Comparison of ENCODE assay signal across 8 cellular contexts in genomic region chr1:59296358-59297256, GRCh38. TPM values are rescaled to one million over a fixed set of nuclear protein-coding genes. Genes with fewer than 3 reads are reported as not detected.
A peak's percentile ranks its signal among the peaks of the same experiment; 100 is the strongest.
DNase-seq lines count a peak whose midpoint lies in the region; ATAC-seq and TF ChIP-seq lines count a peak whose summit lies in the region.

Gene FGGY, plus strand, starts transcription at chr1:59297094. Its CDS starts 24,456 bp downstream, at chr1:59321550.

- peaks cover 4% of the 10 kb centered on the region for H3K9me3 Mint-ChIP-seq in activated T-helper 2 cell treated with anti-CD3 and anti-CD28 coated beads, Interferon-gamma antibody, Interleukin-2, Interleukin-4, amounts not matched to agents 10 μg/mL and 5 μg/mL and 100 μg/mL, durations not matched to agents 14 hours and 24 hours and 36 hours
- no peaks in the 10 kb centered on the region for H3K9me3 Mint-ChIP-seq in natural killer cell

- peak within 1 kb of the TSS; percentile 64 for H3K4me3 ChIP-seq in fibroblast of mammary gland (ENCODE audit: control insufficient read depth, low read depth, low read length)

- POLR2A ChIA-PET in RWPE1 (lab: Yijun Ruan, JAX; ENCODE audit: low non-redundant PET), result interaction anchor here (0.5 to 0.9 kb wide), 2 partner anchors 84 to 480 kb away, joined by 3 to 5 read pairs; no protein-coding TSS in a partner anchor

- TF ChIP-seq CTCF in RWPE1 (conservative IDR thresholded peaks at IDR 0.05; ENCODE audit: low read depth), result no peak
- no peak for TF ChIP-seq CTCF in fibroblast of mammary gland (conservative IDR thresholded peaks at IDR 0.05; ENCODE audit: control insufficient read depth, insufficient read depth, low read depth, low read length)
- no peak for TF ChIP-seq CTCF in natural killer cell (IDR thresholded peaks at IDR 0.05)

- H3K27me3 Mint-ChIP-seq in activated T-helper 2 cell treated with anti-CD3 and anti-CD28 coated beads, Interferon-gamma antibody, Interleukin-2, Interleukin-4, amounts not matched to agents 10 μg/mL and 5 μg/mL and 100 μg/mL, durations not matched to agents 14 hours and 24 hours and 36 hours (ENCODE audit: low read depth), result no peaks in the 10 kb centered on the region
- no peaks in the 10 kb centered on the region for H3K27me3 Mint-ChIP-seq in natural killer cell (ENCODE audit: low read depth in 2 of 2)

- H3K36me3 Mint-ChIP-seq in activated T-helper 2 cell treated with anti-CD3 and anti-CD28 coated beads, Interferon-gamma antibody, Interleukin-2, Interleukin-4, amounts not matched to agents 10 μg/mL and 5 μg/mL and 100 μg/mL, durations not matched to agents 14 hours and 24 hours and 36 hours (ENCODE audit: low read depth), result peaks cover 12% of the 10 kb centered on the region
- H3K36me3 Mint-ChIP-seq in natural killer cell, result no peaks in the 10 kb centered on the region

- H3K4me1 Mint-ChIP-seq in activated T-helper 2 cell treated with anti-CD3 and anti-CD28 coated beads, Interferon-gamma antibody, Interleukin-2, Interleukin-4, amounts not matched to agents 10 μg/mL and 5 μg/mL and 100 μg/mL, durations not matched to agents 14 hours and 24 hours and 36 hours (ENCODE audit: low read depth), result peaks cover 36% of the 10 kb centered on the region
- peaks cover 48 to 50% of the 10 kb centered on the region in 2 donors for H3K4me1 Mint-ChIP-seq in natural killer cell

- peak within 1 kb of the TSS; percentile 88 for H3K27ac Mint-ChIP-seq in activated T-helper 2 cell treated with anti-CD3 and anti-CD28 coated beads, Interferon-gamma antibody, Interleukin-2, Interleukin-4, amounts not matched to agents 10 μg/mL and 5 μg/mL and 100 μg/mL, durations not matched to agents 14 hours and 24 hours and 36 hours
- H3K27ac Mint-ChIP-seq in natural killer cell, result peak within 1 kb of the TSS; percentile 94 to 95

- peak; percentile 85 to 95 (median 89) for ATAC-seq in natural killer cell

- intact Hi-C loops in activated T-helper 2 cell treated with anti-CD3 and anti-CD28 coated beads, Interferon-gamma antibody, Interleukin-2, Interleukin-4, amounts not matched to agents 10 μg/mL and 5 μg/mL and 100 μg/mL, durations not matched to agents 14 hours and 24 hours and 36 hours (cut with micrococcal nuclease), result loop anchor here (1.0 to 10.0 kb wide), 8 partner anchors 36 to 512 kb away; partner anchors contain the start of gene JUN
- intact Hi-C loops in natural killer cell (cut with micrococcal nuclease), result loop anchor here (1.0 to 10.0 kb wide), 6 partner anchors 20 to 542 kb away; partner anchors contain the start of gene JUN

- CTCF ChIA-PET in RWPE1 (lab: Yijun Ruan, JAX), result no interaction called here

- DNase-seq in EH (ENCODE audit: low read depth) (peak; percentile 99), GOT3 (lab: John Stamatoyannopoulos, UW) (peak; percentile 91), LHCN-M2 (ENCODE audit: low read depth) (peak; percentile 99), RWPE1 (ENCODE audit: low spot score) (peak; percentile 96), fibroblast of mammary gland (ENCODE audit: low read depth) (peak; percentile 98), natural killer cell (peak; percentile 87)
- peak; percentile 85 for DNase-seq in activated T-helper 2 cell treated with anti-CD3 and anti-CD28 coated beads, Interferon-gamma antibody, Interleukin-2, Interleukin-4, amounts not matched to agents 10 μg/mL and 5 μg/mL and 100 μg/mL, durations not matched to agents 14 hours and 24 hours and 36 hours (ENCODE audit: low spot score)
- peak; percentile 75 to 87 (median 82) for DNase-seq in stimulated activated naive CD4-positive, alpha-beta T cell (lab: John Stamatoyannopoulos, UW)

- peak within 1 kb of the TSS; percentile 99 for H3K27ac ChIP-seq in RWPE1

- H3K4me3 Mint-ChIP-seq in activated T-helper 2 cell treated with anti-CD3 and anti-CD28 coated beads, Interferon-gamma antibody, Interleukin-2, Interleukin-4, amounts not matched to agents 10 μg/mL and 5 μg/mL and 100 μg/mL, durations not matched to agents 14 hours and 24 hours and 36 hours (ENCODE audit: low read depth), result peak within 1 kb of the TSS; percentile 93
- H3K4me3 Mint-ChIP-seq in natural killer cell, result peak within 1 kb of the TSS; percentile 88

RNA-seq across cellular contexts. Expression of gene FGGY, which starts in this region (rescaled TPM):
- total RNA-seq in LHCN-M2 (2014; rRNA removed) (16.2 and 18.0 TPM in 2 replicates), natural killer cell (10 to 100 TPM; 21.8 to 31.5 (median 21.8) TPM)
- 18.5 TPM for polyA plus RNA-seq in LHCN-M2 (2012)
- total RNA-seq in activated T-helper 2 cell treated with anti-CD3 and anti-CD28 coated beads, Interferon-gamma antibody, Interleukin-2, Interleukin-4, amounts not matched to agents 10 μg/mL and 5 μg/mL and 100 μg/mL, durations not matched to agents 14 hours and 24 hours and 36 hours, result 10.5 and 13.4 TPM in 2 replicates

Comparison
In these comparisons a context has a peak if more than half of its experiments do, and no peak if none do; other contexts are left out.
1. Peak in every context shown above with its lines: DNase-seq, ATAC-seq, H3K4me3 ChIP-seq and H3K27ac ChIP-seq.